Comparison of ENCODE assay signal across 8 cellular contexts in the genomic region with DNA sequence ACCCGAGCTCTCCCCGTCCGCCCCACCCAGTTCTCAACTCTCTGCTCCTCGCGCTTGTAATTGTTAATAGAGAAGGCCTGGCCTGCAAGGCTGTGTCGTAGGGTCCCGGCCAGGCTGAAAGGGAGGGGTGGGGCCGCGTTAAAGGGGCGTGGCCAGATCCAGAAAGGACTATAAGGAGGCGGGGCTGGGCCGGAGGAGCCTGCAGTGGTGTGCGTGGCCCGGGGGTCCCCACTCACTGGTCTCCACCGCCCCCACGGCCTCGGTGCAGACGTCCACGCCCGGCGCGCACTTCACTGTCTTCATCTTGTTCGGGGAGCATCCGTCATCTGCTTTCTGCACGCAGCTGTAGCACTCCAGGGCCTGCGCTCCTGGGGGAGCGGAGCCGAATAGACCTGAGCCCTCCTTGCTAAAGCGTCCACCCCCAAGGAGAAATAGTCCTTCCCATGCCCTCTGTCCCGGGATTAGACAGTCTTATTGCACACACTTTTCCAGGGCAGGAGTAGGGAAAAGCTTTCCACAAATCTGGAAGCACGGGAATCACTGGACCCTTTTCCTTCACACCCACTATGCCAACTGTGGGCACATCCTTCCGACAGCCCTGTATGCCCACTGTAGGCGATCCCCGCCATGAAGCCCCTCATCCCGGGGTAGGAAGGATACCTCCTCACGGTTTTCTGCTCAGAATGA. TPM values are rescaled to one million over a fixed set of nuclear protein-coding genes. Genes with fewer than 3 reads are reported as not detected.
DNase-seq lines count a peak whose midpoint lies in the region; TF ChIP-seq lines count a peak whose summit lies in the region.

No MANE protein-coding gene starts in this region.

- peaks cover 14% of the 10 kb centered on the region; the same call in 1 of the 2 replicates for H3K4me1 ChIP-seq in HAP-1

- H3K27me3 ChIP-seq in HAP-1 (ENCODE audit: low read depth), result no peaks in the 10 kb centered on the region

- H3K4me3 ChIP-seq in GM12865 (ENCODE audit: low read depth, low read length) (peak overlapping the region; percentile 73), HAP-1 (peak overlapping the region; percentile 80), astrocyte of the cerebellum (ENCODE audit: low read depth, low read length) (peak overlapping the region; percentile 48)

- no peak for DNase-seq in GM12865 (ENCODE audit: low read depth)
- peak; percentile 77 to 91 for DNase-seq in HAP-1 (ENCODE audit: low spot score in 2 of 2)
- peak; percentile 49 for DNase-seq in NCI-H345 treated with DMSO at 0.1 percent for 48 hours (lab: John Stamatoyannopoulos, UW; ENCODE audit: unreplicated experiment)
- DNase-seq in astrocyte of the cerebellum (ENCODE audit: low read depth), result no peak
- peak; percentile 84 for DNase-seq in iPS-NIHi11 (ENCODE audit: low spot score)
- peak; percentile 76 to 83 for DNase-seq in stimulated activated CD4-positive, alpha-beta T cell treated with anti-CD3 and anti-CD28 coated beads, Interleukin-2, amount 100 ng/mL, for 24 hours
- DNase-seq in H4 (ENCODE audit: low spot score), result no peak
- DNase-seq in cerebellar nuclear complex (lab: John Stamatoyannopoulos, UW), result no peak

- no peaks in the 10 kb centered on the region for H3K36me3 ChIP-seq in HAP-1 (replicated peaks)

- in situ Hi-C loops in HAP-1 (cut with MboI; ENCODE audit: low sequenced_read_pairs), result no loop called here
- in situ Hi-C loops in astrocyte of the cerebellum (cut with HindIII; ENCODE audit: low sequenced_read_pairs), result no loop called here

- no peak for TF ChIP-seq CTCF in GM12865 (IDR thresholded peaks at IDR 0.05; ENCODE audit: insufficient read depth, low read depth, low read length, missing control alignments)
- no peak for TF ChIP-seq CTCF in astrocyte of the cerebellum (IDR thresholded peaks at IDR 0.05; ENCODE audit: low read depth, low read length, missing control alignments)

- no peaks in the 10 kb centered on the region for H3K9me3 ChIP-seq in HAP-1

RNA-seq across cellular contexts. Expression of a gene that starts 1.2 kb away (rescaled TPM):
- total RNA-seq in H4 (2014; rRNA removed; shearing (Covaris generic)), result 0.17 and 0.29 TPM in 2 replicates

RNA-seq across cellular contexts. Expression of a gene that starts 40.3 kb away (rescaled TPM):
- total RNA-seq in H4 (2014; rRNA removed; shearing (Covaris generic)), result 1.3 and 2.1 TPM in 2 replicates

RNA-seq across cellular contexts. Expression of a gene that starts 49.5 kb away (rescaled TPM):
- not detected in 2 replicates for total RNA-seq in H4 (2014; rRNA removed; shearing (Covaris generic))

Comparison
In these comparisons a context has a peak if more than half of its experiments do, and no peak if none do; other contexts are left out.
1. DNase-seq: peak in HAP-1 (2 of 2), NCI-H345 treated with DMSO at 0.1 percent for 48 hours (single experiment), iPS-NIHi11 (single experiment) and stimulated activated CD4-positive, alpha-beta T cell treated with anti-CD3 and anti-CD28 coated beads, Interleukin-2, amount 100 ng/mL, for 24 hours (2 of 2); none in GM12865 (single experiment), astrocyte of the cerebellum (single experiment), H4 (single experiment) and cerebellar nuclear complex (0 of 2).
2. Peak in every context shown above with its lines, with median percentiles within 50 percentile points of each other: H3K4me3 ChIP-seq.